Comparison of ENCODE assay signal across 8 cellular contexts in the genomic region with DNA sequence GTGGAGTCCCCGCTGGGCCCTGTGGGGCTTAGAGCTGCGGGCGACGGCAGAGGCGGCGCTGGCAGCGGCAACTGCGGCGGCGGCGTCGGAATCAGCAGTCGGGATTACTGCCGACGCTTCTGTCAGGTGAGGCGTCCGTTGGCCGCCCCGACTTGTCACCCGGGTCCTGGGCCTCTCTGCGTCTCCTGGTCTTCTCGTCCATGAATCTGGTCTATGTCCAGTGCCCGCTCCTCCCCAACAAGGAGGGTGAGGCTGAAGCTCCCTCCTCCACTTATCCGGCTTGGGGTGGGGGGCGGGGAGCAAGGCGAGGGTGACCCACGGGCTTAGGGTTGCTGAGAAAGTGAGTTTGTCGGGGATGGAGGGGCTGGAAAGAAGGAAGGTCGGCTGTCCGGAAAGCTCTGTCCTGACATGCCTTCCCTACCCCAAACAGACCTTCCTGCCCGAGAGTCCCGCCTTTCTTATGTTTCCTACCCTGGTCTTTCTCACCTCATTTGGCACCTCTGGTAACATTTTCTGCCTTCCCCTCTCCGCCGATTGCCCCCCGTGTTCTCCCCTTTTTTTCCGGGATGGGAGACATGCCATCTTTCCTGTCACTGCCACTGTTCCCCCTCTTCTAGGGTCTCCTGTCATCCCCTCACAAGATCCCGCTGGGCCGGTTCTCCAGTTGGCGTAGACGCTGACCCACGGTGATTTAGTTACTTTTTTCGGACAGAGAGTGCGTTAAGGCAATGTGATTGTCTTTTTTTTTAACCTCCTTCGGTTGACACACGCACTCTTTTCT. TPM values are rescaled to one million over a fixed set of nuclear protein-coding genes. Genes with fewer than 3 reads are reported as not detected.
DNase-seq lines count a peak whose midpoint lies in the region; ATAC-seq and TF ChIP-seq lines count a peak whose summit lies in the region.

No MANE protein-coding gene starts in this region.

- H3K23ac ChIP-seq in IMR-90 (ENCODE audit: low read depth, low read length) = peak overlapping the region; percentile 82

- peak overlapping the region; percentile 80 for H2BK5ac ChIP-seq in IMR-90 (ENCODE audit: low read depth, low read length, poor library complexity, severe bottlenecking)

- H3K9me2 ChIP-seq in DOHH2 (replicated peaks; ENCODE audit: control insufficient read depth, low read length) = no peaks in the 10 kb centered on the region

- H3K14ac ChIP-seq in IMR-90 (replicated peaks; ENCODE audit: low read depth, low read length) = peak overlapping the region; percentile 41

- H3K79me2 ChIP-seq in DOHH2 (ENCODE audit: control insufficient read depth, low read length) (peaks cover 91% of the 10 kb centered on the region), smooth muscle cell (ENCODE audit: low read depth) (peaks cover 77% of the 10 kb centered on the region)

- H3K9ac ChIP-seq in IMR-90 (ENCODE audit: low read depth, low read length) = peak overlapping the region; percentile 89
- H3K9ac ChIP-seq in iPS-18a (ENCODE audit: low read length) = peak overlapping the region; percentile 75
- peak overlapping the region; percentile 91 for H3K9ac ChIP-seq in smooth muscle cell (ENCODE audit: low read depth)

- peaks cover 12% of the 10 kb centered on the region for H4K20me1 ChIP-seq in DOHH2 (ENCODE audit: control insufficient read depth, insufficient read depth, low read depth, low read length)
- peaks cover 31% of the 10 kb centered on the region for H4K20me1 ChIP-seq in IMR-90 (ENCODE audit: insufficient read depth, low read length)
- H4K20me1 ChIP-seq in smooth muscle cell (ENCODE audit: low read depth) = peaks cover 73% of the 10 kb centered on the region

- peaks cover 4% of the 10 kb centered on the region; the same call in 1 of the 2 replicates for H3K9me1 ChIP-seq in IMR-90 (ENCODE audit: insufficient read depth, low read length)

- no TSS peak for BruUV-seq in IMR-90 (replicated peaks; lab: Mats Ljungman, UMichigan)

- peak overlapping the region; percentile 68 for H2AK9ac ChIP-seq in IMR-90 (replicated peaks; ENCODE audit: low read depth, low read length, poor library complexity)

- no peak overlapping the region for H2BK15ac ChIP-seq in IMR-90 (ENCODE audit: low read depth, low read length)

- no peak overlapping the region for H2BK20ac ChIP-seq in IMR-90 (ENCODE audit: low read depth, low read length)

- dilution Hi-C loops in IMR-90 (cut with HindIII; ENCODE audit: low sequenced_read_pairs, unreplicated experiment) = no loop called here

- WGBS in IMR-90 (ENCODE audit: extremely low coverage in 2 of 2, insufficient read length in 1 of 2), 2 experiments = 0% methylated on average over 9 of the region's 45 CpGs; no CpG with 5 or more reads in 1 of the 2 experiments
- WGBS in smooth muscle cell (ENCODE audit: low lambda C conversion rate) = under 1% methylated on average over 43 of the region's 45 CpGs

- DNase-seq in GM20000 (ENCODE audit: low spot score) (peak; percentile 25), IMR-90 (no peak), ascending aorta (ENCODE audit: low spot score in 2 of 2) (no peak), smooth muscle cell (lab: John Stamatoyannopoulos, UW; ENCODE audit: unreplicated experiment) (no peak), SK-N-DZ (ENCODE audit: low spot score) (no peak), kidney tubule cell (ENCODE audit: low spot score) (no peak)

- H3K36me3 ChIP-seq in DOHH2 (ENCODE audit: control insufficient read depth, low read length) (peaks cover 53% of the 10 kb centered on the region), IMR-90 (ENCODE audit: control insufficient read depth, insufficient read depth, low read length) (peaks cover 7% of the 10 kb centered on the region), ascending aorta (peaks cover 13 to 18% of the 10 kb centered on the region in 2 donors), iPS-18a (ENCODE audit: control insufficient read depth, low read depth, low read length) (peaks cover 23% of the 10 kb centered on the region), smooth muscle cell (ENCODE audit: low read depth) (peaks cover 9% of the 10 kb centered on the region)

- peak overlapping the region; percentile 83 for H3K56ac ChIP-seq in IMR-90 (ENCODE audit: extremely low read depth, insufficient read depth, low read length)

- H3K9me3 ChIP-seq in DOHH2 (ENCODE audit: control insufficient read depth, insufficient read depth, low read length) (no peaks in the 10 kb centered on the region), IMR-90 (ENCODE audit: control insufficient read depth, insufficient read depth, low read length) (no peaks in the 10 kb centered on the region), ascending aorta (no peaks in the 10 kb centered on the region), iPS-18a (ENCODE audit: control insufficient read depth, low read depth, low read length) (no peaks in the 10 kb centered on the region), smooth muscle cell (replicated peaks; ENCODE audit: low read depth) (no peaks in the 10 kb centered on the region)

- H4K5ac ChIP-seq in IMR-90 (ENCODE audit: low read depth, low read length) = peak overlapping the region; percentile 48

- H4K91ac ChIP-seq in IMR-90 (ENCODE audit: insufficient read depth, low read depth, low read length) = peak overlapping the region; percentile 68

- H2BK120ac ChIP-seq in IMR-90 (ENCODE audit: low read depth, low read length) = no peak overlapping the region

- CTCF ChIA-PET in IMR-90 (lab: Yijun Ruan, JAX) = interaction anchor here (0.6 to 0.8 kb wide), 4 partner anchors 9 to 799 kb away, joined by 3 to 6 read pairs (median 4); no protein-coding TSS in a partner anchor

- peak overlapping the region; percentile 89 for H2AK5ac ChIP-seq in IMR-90 (ENCODE audit: low read depth, low read length)

- peak; percentile 7 for ATAC-seq in IMR-90 (ENCODE audit: low read depth)

- peak overlapping the region; percentile 49 for H3K4ac ChIP-seq in IMR-90 (ENCODE audit: low read depth, low read length)

- no peak for TF ChIP-seq RAD21 in IMR-90 (IDR thresholded peaks at IDR 0.05; ENCODE audit: low read length)

- H3K18ac ChIP-seq in IMR-90 (ENCODE audit: low read depth, low read length) = peak overlapping the region; percentile 55

- intact Hi-C loops in IMR-90 (cut with micrococcal nuclease) (loop anchor here (2.0 to 5.0 kb wide), 5 partner anchors 53 to 1087 kb away; no protein-coding TSS in a partner anchor), ascending aorta (cut with DNase I) (loop anchor here (2.0 to 10.0 kb wide), 4 partner anchors 27 to 1075 kb away; a partner anchor contains a TSS)

- TF ChIP-seq POLR2A in IMR-90 (IDR thresholded peaks at IDR 0.05; ENCODE audit: low read depth, low read length) = no peak

- peak overlapping the region; percentile 27 to 38; a peak in 2 of 4 replicates for H4K8ac ChIP-seq in IMR-90 (ENCODE audit: low read depth in 2 of 2, low read length in 2 of 2)

- peaks cover 11 to 40% of the 10 kb centered on the region in 2 experiments; a peak in 3 of 4 replicates for H3K79me1 ChIP-seq in IMR-90 (ENCODE audit: low read depth in 1 of 2, low read length in 2 of 2)

- TF ChIP-seq CTCF in DOHH2 (IDR thresholded peaks at IDR 0.05; ENCODE audit: low read depth, low read length, poor library complexity, severe bottlenecking) = no peak
- TF ChIP-seq CTCF in GM20000 (IDR thresholded peaks at IDR 0.05; ENCODE audit: extremely low read depth, missing control alignments) = no peak
- no peak for TF ChIP-seq CTCF in IMR-90 (conservative IDR thresholded peaks at IDR 0.05; ENCODE audit: low read depth, low read length)
- no peak for TF ChIP-seq CTCF in ascending aorta (IDR thresholded peaks at IDR 0.05)
- TF ChIP-seq CTCF in smooth muscle cell (IDR thresholded peaks at IDR 0.05; ENCODE audit: borderline replicate concordance, insufficient read depth, poor library complexity, severe bottlenecking) = no peak

- in situ Hi-C loops in IMR-90 (cut with MboI; ENCODE audit: low sequenced_read_pairs) = no loop called here

- H3K4me3 ChIP-seq in DOHH2 (ENCODE audit: low read length) (peak overlapping the region; percentile 86), IMR-90 (ENCODE audit: insufficient read depth, low read depth, low read length) (peak overlapping the region; percentile 98), ascending aorta (peak overlapping the region; percentile 81 to 94), iPS-18a (ENCODE audit: low read length) (peak overlapping the region; percentile 72), smooth muscle cell (peak overlapping the region; percentile 95)

- H3F3A ChIP-seq in DOHH2 (ENCODE audit: control insufficient read depth, insufficient read depth) (peaks cover 3% of the 10 kb centered on the region; the same call in 1 of the 2 replicates), smooth muscle cell (ENCODE audit: low read depth) (peaks cover 4% of the 10 kb centered on the region)

- H3K27me3 ChIP-seq in DOHH2 (ENCODE audit: control insufficient read depth, low read length) = no peaks in the 10 kb centered on the region
- no peaks in the 10 kb centered on the region for H3K27me3 ChIP-seq in IMR-90 (ENCODE audit: control insufficient read depth, insufficient read depth, low read length)
- H3K27me3 ChIP-seq in ascending aorta = no peaks in the 10 kb centered on the region
- H3K27me3 ChIP-seq in iPS-18a (ENCODE audit: control insufficient read depth, insufficient read depth, low read length) = no peaks in the 10 kb centered on the region
- no peaks in the 10 kb centered on the region for H3K27me3 ChIP-seq in smooth muscle cell (ENCODE audit: low read depth)

- H2AFZ ChIP-seq in IMR-90 (replicated peaks; ENCODE audit: low read length, poor library complexity) = peak overlapping the region; percentile 96
- H2AFZ ChIP-seq in smooth muscle cell (ENCODE audit: low read depth) = peak overlapping the region; percentile 82

- H3K27ac ChIP-seq in DOHH2 (ENCODE audit: low read depth, low read length) = peak overlapping the region; percentile 34
- peak overlapping the region; percentile 87 for H3K27ac ChIP-seq in IMR-90 (ENCODE audit: insufficient read depth, low read length)
- H3K27ac ChIP-seq in ascending aorta = peak overlapping the region; percentile 93 to 94
- H3K27ac ChIP-seq in iPS-18a (ENCODE audit: low read length) = no peak overlapping the region
- H3K27ac ChIP-seq in smooth muscle cell (ENCODE audit: low read depth) = peak overlapping the region; percentile 74

- H3K4me2 ChIP-seq in DOHH2 (ENCODE audit: low read length) (peak overlapping the region; percentile 90), IMR-90 (ENCODE audit: low read depth, low read length) (peak overlapping the region; percentile 96), smooth muscle cell (peak overlapping the region; percentile 97)

- H3K4me1 ChIP-seq in DOHH2 (ENCODE audit: control insufficient read depth, low read length) (peaks cover 34% of the 10 kb centered on the region), IMR-90 (ENCODE audit: control insufficient read depth, insufficient read depth, low read length) (0 out of 2 replicates have a peak, but pooled peaks cover 1% of the 10 kb centered on the region), ascending aorta (peaks cover 0 to 22% of the 10 kb centered on the region in 2 donors), iPS-18a (ENCODE audit: control insufficient read depth, low read depth, low read length) (peaks cover 5% of the 10 kb centered on the region), smooth muscle cell (ENCODE audit: low read depth) (peaks cover 47% of the 10 kb centered on the region)

- POLR2A ChIA-PET in IMR-90 (lab: Charles Lee; ENCODE audit: unreplicated experiment) = no interaction called here

RNA-seq across cellular contexts. Expression of a gene that starts 0.5 kb away (rescaled TPM):
- total RNA-seq in IMR-90 (2012; rRNA removed) (11.5 and 21.1 TPM in 2 replicates), ascending aorta (2.3 TPM), smooth muscle cell (21.2 and 22.9 TPM in 2 replicates)
- polyA plus RNA-seq in IMR-90 (2012; rRNA removed) (2.3 and 3.3 TPM in 2 replicates), smooth muscle cell (4.9 and 6.4 TPM in 2 replicates)
- 1.3 and 1.9 TPM in 2 replicates for polyA plus RNA-seq in IMR-90 (2012; cell fraction: cytosol; rRNA removed)
- polyA plus RNA-seq in IMR-90 (2012; cell fraction: nucleus; rRNA removed; ENCODE audit: low replicate concordance) = 0.99 and 4.7 TPM in 2 replicates
- 3.6 and 3.7 TPM in 2 replicates for polyA plus RNA-seq in SK-N-DZ (2014; cell fraction: cytosol; rRNA removed)
- 6.4 and 6.7 TPM in 2 replicates for polyA plus RNA-seq in SK-N-DZ (2014; cell fraction: nucleus; rRNA removed)

RNA-seq across cellular contexts. Expression of a gene that starts 0.8 kb away (rescaled TPM):
- total RNA-seq in IMR-90 (2012; rRNA removed) = 37.8 and 42.1 TPM in 2 replicates
- polyA plus RNA-seq in IMR-90 (2012; rRNA removed) = 45.5 and 47.7 TPM in 2 replicates
- 14.8 and 31.7 TPM in 2 replicates for polyA plus RNA-seq in IMR-90 (2012; cell fraction: cytosol; rRNA removed)
- 11.5 and 99.1 TPM in 2 replicates for polyA plus RNA-seq in IMR-90 (2012; cell fraction: nucleus; rRNA removed; ENCODE audit: low replicate concordance)
- total RNA-seq in ascending aorta = 49.5 TPM
- 62.3 and 82.2 TPM in 2 replicates for total RNA-seq in smooth muscle cell
- polyA plus RNA-seq in smooth muscle cell = 38.3 and 38.7 TPM in 2 replicates
- polyA plus RNA-seq in SK-N-DZ (2014; cell fraction: cytosol; rRNA removed) = 66.8 and 68.2 TPM in 2 replicates
- 92.9 and 122 TPM in 2 replicates for polyA plus RNA-seq in SK-N-DZ (2014; cell fraction: nucleus; rRNA removed)
